In genomic region chr9:86369810-86370209, GRCh38 we compare ENCODE assay signal across 2 cellular contexts.
TF ChIP-seq lines count a peak whose summit lies in the region.

No MANE protein-coding gene starts in this region.

TF ChIP-seq in liver, 16 proteins besides CTCF, POLR2A, EP300 and RAD21 (continued from another document):
- peak; percentile 39 to 64 for TF ChIP-seq HNF4A (conservative IDR thresholded peaks at IDR 0.05)
- TF ChIP-seq EGR1 (IDR thresholded peaks at IDR 0.05; ENCODE audit: low read depth in 2 of 2), result peak in 1 of 2 donors; percentile 19
- TF ChIP-seq HNF4G (IDR thresholded peaks at IDR 0.05), result no peak
- TF ChIP-seq REST (IDR thresholded peaks at IDR 0.05), result no peak
- TF ChIP-seq, protein P1, sequence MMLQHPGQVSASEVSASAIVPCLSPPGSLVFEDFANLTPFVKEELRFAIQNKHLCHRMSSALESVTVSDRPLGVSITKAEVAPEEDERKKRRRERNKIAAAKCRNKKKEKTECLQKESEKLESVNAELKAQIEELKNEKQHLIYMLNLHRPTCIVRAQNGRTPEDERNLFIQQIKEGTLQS (IDR thresholded peaks at IDR 0.05), result peak; percentile 43

TF ChIP-seq in HEK293T, 16 proteins besides CTCF, POLR2A, EP300 and RAD21 (continued from another document):
- TF ChIP-seq HDGF (IDR thresholded peaks at IDR 0.05; ENCODE audit: borderline replicate concordance) (no peak), FOXA1 (IDR thresholded peaks at IDR 0.05) (no peak), ZNF384 (IDR thresholded peaks at IDR 0.05) (no peak), ELF4 (IDR thresholded peaks at IDR 0.05) (no peak), LEF1 (IDR thresholded peaks at IDR 0.05; ENCODE audit: borderline replicate concordance) (no peak), TARDBP (IDR thresholded peaks at IDR 0.05) (no peak), ARNT (IDR thresholded peaks at IDR 0.05) (no peak), FOXM1 (IDR thresholded peaks at IDR 0.05; ENCODE audit: borderline replicate concordance) (no peak)
- TF ChIP-seq, protein P2, sequence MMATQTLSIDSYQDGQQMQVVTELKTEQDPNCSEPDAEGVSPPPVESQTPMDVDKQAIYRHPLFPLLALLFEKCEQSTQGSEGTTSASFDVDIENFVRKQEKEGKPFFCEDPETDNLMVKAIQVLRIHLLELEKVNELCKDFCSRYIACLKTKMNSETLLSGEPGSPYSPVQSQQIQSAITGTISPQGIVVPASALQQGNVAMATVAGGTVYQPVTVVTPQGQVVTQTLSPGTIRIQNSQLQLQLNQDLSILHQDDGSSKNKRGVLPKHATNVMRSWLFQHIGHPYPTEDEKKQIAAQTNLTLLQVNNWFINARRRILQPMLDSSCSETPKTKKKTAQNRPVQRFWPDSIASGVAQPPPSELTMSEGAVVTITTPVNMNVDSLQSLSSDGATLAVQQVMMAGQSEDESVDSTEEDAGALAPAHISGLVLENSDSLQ (IDR thresholded peaks at IDR 0.05), result no peak
